Comparison of ENCODE assay signal across 18 cellular contexts in genomic region chr19:15539638-15540037, GRCh38. TPM values are rescaled to one million over a fixed set of nuclear protein-coding genes. Genes with fewer than 3 reads are reported as not detected.
DNase-seq lines count a peak whose midpoint lies in the region; ATAC-seq, FAIRE-seq and TF ChIP-seq lines count a peak whose summit lies in the region.
"Had no signal": no experiment of that assay in that cellular context is flagged by ENCODE, and none has a peak within 500 bp of the region (broad histone marks: within the 10 kb centered on the region; RNA-seq: fewer than 3 reads in every experiment).

No MANE protein-coding gene starts in this region.

- no peaks in the 10 kb centered on the region for H3K9me3 Mint-ChIP-seq in activated T-helper 17 cell treated with anti-CD3 and anti-CD28 coated beads, Interleukin-2, amount 50 U/mL, for 72 hours
- H3K9me3 Mint-ChIP-seq in stimulated activated naive B cell treated with anti-CD40 and anti-IgM and Interleukin-4, amounts not matched to agents 10 μg/mL and 1 μg/mL and 100 μg/mL, for 72 hours, result peaks cover 2 to 4% of the 10 kb centered on the region in 2 donors

- H3K27me3 Mint-ChIP-seq in activated T-helper 17 cell treated with anti-CD3 and anti-CD28 coated beads, Interleukin-2, amount 50 U/mL, for 72 hours, result peaks cover 4% of the 10 kb centered on the region
- H3K27me3 Mint-ChIP-seq in stimulated activated naive B cell treated with anti-CD40 and anti-IgM and Interleukin-4, amounts not matched to agents 10 μg/mL and 1 μg/mL and 100 μg/mL, for 72 hours, result peaks cover 36 to 50% of the 10 kb centered on the region in 2 donors

- H3K4me1 Mint-ChIP-seq in activated T-helper 17 cell treated with anti-CD3 and anti-CD28 coated beads, Interleukin-2, amount 50 U/mL, for 72 hours, result peaks cover 16% of the 10 kb centered on the region
- H3K4me1 Mint-ChIP-seq in stimulated activated naive B cell treated with anti-CD40 and anti-IgM and Interleukin-4, amounts not matched to agents 10 μg/mL and 1 μg/mL and 100 μg/mL, for 72 hours, result peaks cover 0 to 2% of the 10 kb centered on the region in 2 donors
- H3K4me1 Mint-ChIP-seq: GM23338, H9 had no signal

- H3K36me3 Mint-ChIP-seq in activated T-helper 17 cell treated with anti-CD3 and anti-CD28 coated beads, Interleukin-2, amount 50 U/mL, for 72 hours (ENCODE audit: low read depth), result no peaks in the 10 kb centered on the region
- H3K36me3 Mint-ChIP-seq in stimulated activated naive B cell treated with anti-CD40 and anti-IgM and Interleukin-4, amounts not matched to agents 10 μg/mL and 1 μg/mL and 100 μg/mL, for 72 hours, result no peaks in the 10 kb centered on the region

- no peak for TF ChIP-seq CTCF in GM12865 (IDR thresholded peaks at IDR 0.05; ENCODE audit: insufficient read depth, low read depth, low read length, missing control alignments)

- no peak overlapping the region for H3K4me3 Mint-ChIP-seq in activated T-helper 17 cell treated with anti-CD3 and anti-CD28 coated beads, Interleukin-2, amount 50 U/mL, for 72 hours
- H3K4me3 Mint-ChIP-seq in stimulated activated naive B cell treated with anti-CD40 and anti-IgM and Interleukin-4, amounts not matched to agents 10 μg/mL and 1 μg/mL and 100 μg/mL, for 72 hours, result no peak overlapping the region
- H3K4me3 Mint-ChIP-seq: CD4-positive, alpha-beta memory T cell; GM23338; H9 had no signal

- DNase-seq in GM12865 (ENCODE audit: low read depth) (peak; percentile 43), GM18507 (ENCODE audit: extremely low spot score, insufficient read length, low read depth) (no peak), NCI-H2227 treated with DMSO at 0.1 percent for 48 hours (lab: John Stamatoyannopoulos, UW) (no peak), AG08396 (ENCODE audit: low spot score) (no peak), AG20443 (ENCODE audit: low spot score) (no peak)
- no peak for DNase-seq in stimulated activated naive B cell treated with anti-CD40 and anti-IgM and Interleukin-4, amounts not matched to agents 10 μg/mL and 1 μg/mL and 100 μg/mL, for 72 hours
- DNase-seq: C1 segment of cervical spinal cord; Calu3; CD4-positive, alpha-beta memory T cell; COR-L47; DMS53; DMS79 treated with DMSO at 0.1 percent for 48 hours; GF-D8; H9 had no signal

- H3K27ac Mint-ChIP-seq in activated T-helper 17 cell treated with anti-CD3 and anti-CD28 coated beads, Interleukin-2, amount 50 U/mL, for 72 hours, result no peak overlapping the region
- no peak overlapping the region for H3K27ac Mint-ChIP-seq in stimulated activated naive B cell treated with anti-CD40 and anti-IgM and Interleukin-4, amounts not matched to agents 10 μg/mL and 1 μg/mL and 100 μg/mL, for 72 hours
- H3K27ac Mint-ChIP-seq: CD4-positive, alpha-beta memory T cell; GM23338; H9 had no signal

- FAIRE-seq in GM18507 (lab: Jason Lieb, UNC), result peak; percentile 18
- FAIRE-seq: A204.1 had no signal

- no peak overlapping the region for H3K4me3 ChIP-seq in GM12865 (ENCODE audit: low read depth, low read length)
- H3K4me3 ChIP-seq: GM23338 had no signal

- ATAC-seq in activated T-helper 17 cell treated with anti-CD3 and anti-CD28 coated beads, Interleukin-2, amount 50 U/mL, for 72 hours (replicated peaks), result peak; percentile 55
- peak; percentile 50 to 54 for ATAC-seq in stimulated activated naive B cell treated with anti-CD40 and anti-IgM and Interleukin-4, amounts not matched to agents 10 μg/mL and 1 μg/mL and 100 μg/mL, for 72 hours (replicated peaks)
- ATAC-seq: GM23338, HCT116 had no signal

RNA-seq across cellular contexts. Expression of gene CYP4F22, which starts 31.3 kb away (rescaled TPM):
- under 1 TPM; 0.58 to 0.73 TPM for total RNA-seq in activated T-helper 17 cell treated with anti-CD3 and anti-CD28 coated beads, Interleukin-2, amount 50 U/mL, for 72 hours
- total RNA-seq: Calu3, H9 had no signal
